ENCODE assay signal across 1 cellular context in genomic region chr21:32410916-32411315, GRCh38.
TF ChIP-seq lines count a peak whose summit lies in the region.

No MANE protein-coding gene starts in this region.

TF ChIP-seq in SK-N-SH, 30 proteins besides CTCF, POLR2A, EP300 and RAD21 (continued from another document):
- TF ChIP-seq REST (IDR thresholded peaks at IDR 0.05; ENCODE audit: low read depth, low read length) (no peak), RCOR1 (IDR thresholded peaks at IDR 0.05; ENCODE audit: low read length) (no peak), SMC3 (IDR thresholded peaks at IDR 0.05; ENCODE audit: low read depth, low read length) (no peak), NRF1 (IDR thresholded peaks at IDR 0.05; ENCODE audit: low read depth, low read length) (no peak)
